8 cellular contexts compared by ENCODE assay signal in genomic region chr2:216619411-216620393, GRCh38.
A peak's percentile ranks its signal among the peaks of the same experiment; 100 is the strongest.
DNase-seq lines count a peak whose midpoint lies in the region; ATAC-seq lines count a peak whose summit lies in the region.

No MANE protein-coding gene starts in this region.

- H3K9me3 Mint-ChIP-seq in activated T-cell treated with anti-CD3 and anti-CD28 coated beads, Interleukin-2, amount 50 U/mL, for 24 hours = no peaks in the 10 kb centered on the region
- H3K9me3 Mint-ChIP-seq in dendritic cell treated with granulocyte-macrophage colony-stimulating factor and Interleukin-4, amounts not matched to agents 40 ng/mL and 50 ng/mL, for 4 days = no peaks in the 10 kb centered on the region
- H3K9me3 Mint-ChIP-seq in stimulated activated effector memory CD8-positive, alpha-beta T cell treated with anti-CD3 and anti-CD28 coated beads, Interleukin-12 subunit alpha, Interleukin-12 subunit beta, amount 100 ng/mL, for 72 hours = no peaks in the 10 kb centered on the region

- no peak for DNase-seq in activated T-cell treated with anti-CD3 and anti-CD28 coated beads, Interleukin-2, amount 50 U/mL, for 24 hours
- DNase-seq in activated T-cell treated with anti-CD3 and anti-CD28 coated beads for 4 hours (no peak), NCI-H82 treated with DMSO at 0.1 percent for 48 hours (lab: John Stamatoyannopoulos, UW; ENCODE audit: unreplicated experiment) (peak; percentile 99), AG08395 (ENCODE audit: low spot score) (no peak)
- no peak for DNase-seq in stimulated activated effector memory CD8-positive, alpha-beta T cell treated with anti-CD3 and anti-CD28 coated beads, Interleukin-12 subunit alpha, Interleukin-12 subunit beta, amount 100 ng/mL, for 72 hours (ENCODE audit: low spot score in 2 of 2)

- intact Hi-C loops in dendritic cell treated with granulocyte-macrophage colony-stimulating factor and Interleukin-4, amounts not matched to agents 40 ng/mL and 50 ng/mL, for 4 days (cut with micrococcal nuclease) = no loop called here

- H3K4me3 Mint-ChIP-seq in activated T-cell treated with anti-CD3 and anti-CD28 coated beads, Interleukin-2, amount 50 U/mL, for 24 hours = no peak overlapping the region
- H3K4me3 Mint-ChIP-seq in dendritic cell treated with granulocyte-macrophage colony-stimulating factor and Interleukin-4, amounts not matched to agents 40 ng/mL and 50 ng/mL, for 4 days = no peak overlapping the region
- H3K4me3 Mint-ChIP-seq in stimulated activated effector memory CD8-positive, alpha-beta T cell treated with anti-CD3 and anti-CD28 coated beads, Interleukin-12 subunit alpha, Interleukin-12 subunit beta, amount 100 ng/mL, for 72 hours = no peak overlapping the region

- peaks cover 5% of the 10 kb centered on the region for H3K4me1 Mint-ChIP-seq in activated T-cell treated with anti-CD3 and anti-CD28 coated beads, Interleukin-2, amount 50 U/mL, for 24 hours (ENCODE audit: low read depth)
- H3K4me1 Mint-ChIP-seq in dendritic cell treated with granulocyte-macrophage colony-stimulating factor and Interleukin-4, amounts not matched to agents 40 ng/mL and 50 ng/mL, for 4 days (ENCODE audit: low read depth) = peaks cover 13% of the 10 kb centered on the region
- H3K4me1 Mint-ChIP-seq in stimulated activated effector memory CD8-positive, alpha-beta T cell treated with anti-CD3 and anti-CD28 coated beads, Interleukin-12 subunit alpha, Interleukin-12 subunit beta, amount 100 ng/mL, for 72 hours = peaks cover 6% of the 10 kb centered on the region

- ATAC-seq in stimulated activated effector memory CD8-positive, alpha-beta T cell treated with anti-CD3 and anti-CD28 coated beads, Interleukin-12 subunit alpha, Interleukin-12 subunit beta, amount 100 ng/mL, for 72 hours = peak; percentile 44
- ATAC-seq in GM19455 (IDR thresholded peaks at IDR 0.05; ENCODE audit: unreplicated experiment) = no peak
- no peak for ATAC-seq in HG02623 (IDR thresholded peaks at IDR 0.05; ENCODE audit: unreplicated experiment)

- no peaks in the 10 kb centered on the region for H3K36me3 Mint-ChIP-seq in activated T-cell treated with anti-CD3 and anti-CD28 coated beads, Interleukin-2, amount 50 U/mL, for 24 hours (ENCODE audit: low read depth)
- H3K36me3 Mint-ChIP-seq in dendritic cell treated with granulocyte-macrophage colony-stimulating factor and Interleukin-4, amounts not matched to agents 40 ng/mL and 50 ng/mL, for 4 days (ENCODE audit: low read depth) = no peaks in the 10 kb centered on the region
- no peaks in the 10 kb centered on the region for H3K36me3 Mint-ChIP-seq in stimulated activated effector memory CD8-positive, alpha-beta T cell treated with anti-CD3 and anti-CD28 coated beads, Interleukin-12 subunit alpha, Interleukin-12 subunit beta, amount 100 ng/mL, for 72 hours

- peaks cover 2% of the 10 kb centered on the region for H3K27me3 Mint-ChIP-seq in activated T-cell treated with anti-CD3 and anti-CD28 coated beads, Interleukin-2, amount 50 U/mL, for 24 hours
- peaks cover 7% of the 10 kb centered on the region for H3K27me3 Mint-ChIP-seq in dendritic cell treated with granulocyte-macrophage colony-stimulating factor and Interleukin-4, amounts not matched to agents 40 ng/mL and 50 ng/mL, for 4 days

- H3K27ac Mint-ChIP-seq in activated T-cell treated with anti-CD3 and anti-CD28 coated beads, Interleukin-2, amount 50 U/mL, for 24 hours = peak overlapping the region; percentile 65
- H3K27ac Mint-ChIP-seq in dendritic cell treated with granulocyte-macrophage colony-stimulating factor and Interleukin-4, amounts not matched to agents 40 ng/mL and 50 ng/mL, for 4 days = peak overlapping the region; percentile 24
- H3K27ac Mint-ChIP-seq in stimulated activated effector memory CD8-positive, alpha-beta T cell treated with anti-CD3 and anti-CD28 coated beads, Interleukin-12 subunit alpha, Interleukin-12 subunit beta, amount 100 ng/mL, for 72 hours = peak overlapping the region; percentile 68
